8 cellular contexts compared by ENCODE assay signal in genomic region chr13:48975101-48975925, GRCh38. TPM values are rescaled to one million over a fixed set of nuclear protein-coding genes. Genes with fewer than 3 reads are reported as not detected.
DNase-seq lines count a peak whose midpoint lies in the region; ATAC-seq, FAIRE-seq and TF ChIP-seq lines count a peak whose summit lies in the region.

FNDC3A (plus strand) TSS chr13:48975912; CDS start chr13:49006191, 30,279 bp downstream.

- peak within 1 kb of the TSS; percentile 92 for H3K9ac ChIP-seq in HepG2 (ENCODE audit: insufficient read depth, low read depth, low read length)

- WGBS in HepG2 (ENCODE audit: low lambda C conversion rate), result 3% methylated on average over 19 of the region's 63 CpGs

- peaks cover 37% of the 10 kb centered on the region for H3K79me2 ChIP-seq in HepG2 (ENCODE audit: insufficient read depth, low read length)

- H3K27ac Mint-ChIP-seq in WTC11, result peak within 1 kb of the TSS; percentile 94

- peak within 1 kb of the TSS; percentile 87 for H3K4me3 Mint-ChIP-seq in WTC11

- DNase-seq in DMS 273 (lab: John Stamatoyannopoulos, UW; ENCODE audit: unreplicated experiment) (peak; percentile 85), DMS 273 treated with DMSO at 0.1 percent for 48 hours (lab: John Stamatoyannopoulos, UW) (no peak), HCEC 1CT (peak; percentile 59), NCI-H146 (lab: John Stamatoyannopoulos, UW) (peak; percentile 87), WTC11 (ENCODE audit: low spot score) (peak; percentile 56), dermis blood vessel endothelial cell (peak; percentile 68), HepG2 (ENCODE audit: low spot score) (peak; percentile 47)
- DNase-seq in stimulated activated CD4-positive, alpha-beta T cell treated with anti-CD3 and anti-CD28 coated beads, Interleukin-4, amount 100 ng/mL, for 48 hours (ENCODE audit: low read depth in 2 of 2), result peak; percentile 6 to 7

- peaks cover 5% of the 10 kb centered on the region; the same call in 1 of the 2 replicates for H4K20me1 ChIP-seq in HepG2 (ENCODE audit: insufficient read depth, low read length)

- BruUV-seq in HepG2 (replicated peaks; lab: Mats Ljungman, UMichigan), result TSS peak; percentile 84

- H3K9me3 ChIP-seq in HepG2 (ENCODE audit: low read length), result peaks cover 8% of the 10 kb centered on the region; the same call in 1 of the 2 replicates

- CTCF ChIA-PET in WTC11 (lab: Charles Lee), result no interaction called here
- CTCF ChIA-PET in HepG2 (lab: Yijun Ruan, JAX; ENCODE audit: low intra/inter-chr PET ratio, low total read pairs), result no interaction called here

- peak within 1 kb of the TSS; percentile 88 to 92 (median 88) for H3K4me3 ChIP-seq in HepG2 (replicated peaks in 1 of 3; ENCODE audit: insufficient read depth in 1 of 3, low read depth in 2 of 3, low read length in 3 of 3)

- intact Hi-C loops in HepG2 (cut with micrococcal nuclease; ENCODE audit: unreplicated experiment), result loop anchor here (10.0 kb wide), 1 partner anchor 139 kb away; no protein-coding TSS in a partner anchor

- peaks cover 10% of the 10 kb centered on the region for H3K36me3 Mint-ChIP-seq in WTC11

- TF ChIP-seq EP300 in HepG2 (IDR thresholded peaks at IDR 0.05; ENCODE audit: low read depth in 2 of 2, low read length in 2 of 2) (no peak), HepG2 (CRISPR knock-in tag; IDR thresholded peaks at IDR 0.05; ENCODE audit: borderline replicate concordance) (no peak)

- in situ Hi-C loops in HepG2 (cut with HindIII; ENCODE audit: extremely low pct_ligation_motif_present, low pct_unique_long_range_greater_than_20kb), result no loop called here

- peaks cover 0 to 11% of the 10 kb centered on the region in 2 experiments; a peak in 2 of 5 replicates for H3K27me3 ChIP-seq in HepG2 (ENCODE audit: control insufficient read depth in 1 of 2, insufficient read depth in 2 of 2, low read length in 2 of 2)

- ATAC-seq in WTC11 (peak; percentile 46), HepG2 (peak; percentile 82)

- peak; percentile 30 for FAIRE-seq in HepG2 (lab: Jason Lieb, UNC)

- no peak for TF ChIP-seq CTCF in WTC11 (IDR thresholded peaks at IDR 0.05)
- TF ChIP-seq CTCF in HepG2 (CRISPR knock-in tag; IDR thresholded peaks at IDR 0.05), result no peak

- no peaks in the 10 kb centered on the region for H3K36me3 ChIP-seq in HepG2 (replicated peaks in 1 of 2; ENCODE audit: control insufficient read depth in 1 of 2, insufficient read depth in 2 of 2, low read length in 2 of 2)

- peak within 1 kb of the TSS; percentile 71 for H2AFZ ChIP-seq in HepG2 (ENCODE audit: low read length)

- H3K4me1 Mint-ChIP-seq in WTC11, result peaks cover 36% of the 10 kb centered on the region

- H3K27me3 Mint-ChIP-seq in WTC11 (ENCODE audit: low read depth), result peaks cover 3% of the 10 kb centered on the region; the same call in 1 of the 2 replicates

- TF ChIP-seq POLR2A in HepG2 (IDR thresholded peaks at IDR 0.05; ENCODE audit: insufficient read depth in 1 of 2, low read depth in 2 of 2, low read length in 2 of 2), result peak; percentile 49 to 67

- H3K4me2 ChIP-seq in HepG2 (ENCODE audit: low read depth, low read length), result peak within 1 kb of the TSS; percentile 92

- H3K4me1 ChIP-seq in HepG2 (ENCODE audit: insufficient read depth, low read length), result peaks cover 32% of the 10 kb centered on the region

- POLR2A ChIA-PET in WTC11 (lab: Charles Lee) (interaction anchor here (0.6 kb wide), 1 partner anchor 70 kb away, joined by 3 read pairs; no protein-coding TSS in a partner anchor), HepG2 (lab: Yijun Ruan, JAX) (interaction anchor here (1.2 kb wide), 2 partner anchors 44 to 94 kb away, joined by 3 to 4 read pairs; no protein-coding TSS in a partner anchor)

- TF ChIP-seq RAD21 in HepG2 (CRISPR knock-in tag; IDR thresholded peaks at IDR 0.05), result no peak; the same call in 1 of the 2 replicates

- H3K27ac ChIP-seq in HepG2 (ENCODE audit: extremely low read length, insufficient read depth, low read length), result peak within 1 kb of the TSS; percentile 98

- peaks cover 13% of the 10 kb centered on the region for H3K9me3 Mint-ChIP-seq in WTC11

TF ChIP-seq in WTC11, 78 proteins besides CTCF, POLR2A, EP300 and RAD21 (continues in another document):
- TF ChIP-seq ZNF416 (CRISPR knock-in tag; IDR thresholded peaks at IDR 0.05), result no peak
- no peak for TF ChIP-seq SP1 (CRISPR knock-in tag; conservative IDR thresholded peaks at IDR 0.05)
- no peak for TF ChIP-seq E2F1 (CRISPR knock-in tag; IDR thresholded peaks at IDR 0.05)
- 0 out of 2 replicates have a peak, but pooled peaks have one; percentile 15 for TF ChIP-seq CBFB (CRISPR knock-in tag; IDR thresholded peaks at IDR 0.05; ENCODE audit: low read depth)

TF ChIP-seq in HepG2, 621 proteins besides CTCF, POLR2A, EP300 and RAD21 (continues in another document):
- TF ChIP-seq ELF4 (CRISPR knock-in tag; IDR thresholded peaks at IDR 0.05; ENCODE audit: borderline replicate concordance), result no peak
- peak; percentile 24; the same call in 1 of the 2 replicates for TF ChIP-seq ZBTB3 (CRISPR knock-in tag; IDR thresholded peaks at IDR 0.05; ENCODE audit: borderline replicate concordance, low read depth)
- no peak for TF ChIP-seq E2F2 (CRISPR knock-in tag; IDR thresholded peaks at IDR 0.05; ENCODE audit: borderline replicate concordance)
- no peak for TF ChIP-seq ZNF274 (CRISPR knock-in tag; IDR thresholded peaks at IDR 0.05)
- no peak for TF ChIP-seq MXD4 (CRISPR knock-in tag; IDR thresholded peaks at IDR 0.05)
- no peak for TF ChIP-seq ZNF550 (CRISPR knock-in tag; IDR thresholded peaks at IDR 0.05; ENCODE audit: borderline replicate concordance)
- TF ChIP-seq ZNF280D (CRISPR knock-in tag; IDR thresholded peaks at IDR 0.05), result peak; percentile 25; the same call in 1 of the 2 replicates
- no peak for TF ChIP-seq AHR (CRISPR knock-in tag; IDR thresholded peaks at IDR 0.05)
- no peak for TF ChIP-seq ZNF839 (CRISPR knock-in tag; IDR thresholded peaks at IDR 0.05; ENCODE audit: borderline replicate concordance)
- TF ChIP-seq ZNF572 (CRISPR knock-in tag; IDR thresholded peaks at IDR 0.05), result no peak
- TF ChIP-seq PHF5A (CRISPR knock-in tag; IDR thresholded peaks at IDR 0.05; ENCODE audit: low read depth, unreplicated experiment), result no peak

RNA-seq across cellular contexts. Expression of gene FNDC3A, which starts in this region (rescaled TPM):
- total RNA-seq in WTC11 (2021), result 21.8 to 24.8 TPM (median 23.0 TPM) in 3 replicates
- total RNA-seq in dermis blood vessel endothelial cell, result 55.3 and 63.9 TPM in 2 replicates
- 39.3 and 61.0 TPM in 2 replicates for total RNA-seq in HepG2 (2016; rRNA removed; fragmentation: Illumina TruSeq; extraction: Trizol)
- 7.8 and 9.7 TPM in 2 replicates for total RNA-seq in HepG2 (2016; cell fraction: cytosol; rRNA removed; fragmentation: Illumina TruSeq; extraction: Trizol; ENCODE audit: low read depth)
- total RNA-seq in HepG2 (2016; cell fraction: insoluble cytoplasmic fraction; rRNA removed; fragmentation: Illumina TruSeq; extraction: Trizol), result 38.3 and 56.1 TPM in 2 replicates
- total RNA-seq in HepG2 (2016; cell fraction: membrane; rRNA removed; fragmentation: Illumina TruSeq; extraction: Trizol), result 15.7 and 18.0 TPM in 2 replicates
- total RNA-seq in HepG2 (2016; cell fraction: nucleus; rRNA removed; fragmentation: Illumina TruSeq; extraction: Trizol), result 45.5 and 47.5 TPM in 2 replicates
- 31.8 and 36.7 TPM in 2 replicates for polyA plus RNA-seq in HepG2 (2011; rRNA removed)
- 16.5 and 24.3 TPM in 2 replicates for polyA plus RNA-seq in HepG2 (2011; cell fraction: cytosol; rRNA removed)
- polyA plus RNA-seq in HepG2 (2011; cell fraction: nucleus; rRNA removed), result 21.7 and 24.6 TPM in 2 replicates
- 20.5 and 23.5 TPM in 2 replicates for polyA plus RNA-seq in HepG2 (2012)
- 0.87 and 1.1 TPM in 2 replicates for polyA plus RNA-seq in HepG2 (2016; cell fraction: cytosol; fragmentation: Illumina TruSeq; extraction: Trizol; ENCODE audit: low read depth)
- polyA plus RNA-seq in HepG2 (2016; cell fraction: insoluble cytoplasmic fraction; fragmentation: Illumina TruSeq; extraction: Trizol; ENCODE audit: low read depth), result 38.9 and 40.1 TPM in 2 replicates
- polyA plus RNA-seq in HepG2 (2016; cell fraction: membrane; fragmentation: Illumina TruSeq; extraction: Trizol; ENCODE audit: low read depth), result 5.3 and 6.2 TPM in 2 replicates
- 44.7 and 50.0 TPM in 2 replicates for polyA plus RNA-seq in HepG2 (2016; cell fraction: nucleus; fragmentation: Illumina TruSeq; extraction: Trizol; ENCODE audit: insufficient read depth, low read depth)
- polyA minus RNA-seq in HepG2 (2011; rRNA and poly(A)+ RNA removed; ENCODE audit: low replicate concordance), result 119 and 137 TPM in 2 replicates
- polyA minus RNA-seq in HepG2 (2011; cell fraction: cytosol; rRNA and poly(A)+ RNA removed), result 33.8 and 40.5 TPM in 2 replicates
- polyA minus RNA-seq in HepG2 (2011; cell fraction: nucleus; rRNA and poly(A)+ RNA removed), result 75.2 and 87.5 TPM in 2 replicates
